ENCODE assay signal across 12 cellular contexts in genomic region chr11:80899381-80899780, GRCh38.
A peak's percentile ranks its signal among the peaks of the same experiment; 100 is the strongest.
DNase-seq lines count a peak whose midpoint lies in the region; ATAC-seq and TF ChIP-seq lines count a peak whose summit lies in the region.
"Had no signal": no experiment of that assay in that cellular context is flagged by ENCODE, and none has a peak within 500 bp of the region (broad histone marks: within the 10 kb centered on the region; RNA-seq: fewer than 3 reads in every experiment).

No MANE protein-coding gene starts in this region.

- ATAC-seq in GM18870 (IDR thresholded peaks at IDR 0.05; ENCODE audit: unreplicated experiment) = peak; percentile 66
- peak; percentile 43 for ATAC-seq in HG03342 (IDR thresholded peaks at IDR 0.05; ENCODE audit: unreplicated experiment)
- ATAC-seq in PC-3 = no peak

- intact Hi-C loops in PC-3 (cut with micrococcal nuclease) = no loop called here

- H4K20me1 ChIP-seq in PC-3 (ENCODE audit: low read length) = no peaks in the 10 kb centered on the region
- no peaks in the 10 kb centered on the region for H4K20me1 ChIP-seq in hepatocyte (ENCODE audit: insufficient read depth, poor library complexity, severe bottlenecking)

- POLR2A ChIA-PET in PC-3 (lab: Charles Lee; ENCODE audit: unreplicated experiment) = no interaction called here
- POLR2A ChIA-PET in CD8-positive, alpha-beta memory T cell (lab: Charles Lee) = no interaction called here

- H3K4me3 ChIP-seq in PC-3 (ENCODE audit: low read length) (no peak overlapping the region), fibroblast of villous mesenchyme (ENCODE audit: low read depth, low read length) (no peak overlapping the region), hepatocyte (no peak overlapping the region)
- no peak overlapping the region for H3K4me3 ChIP-seq in CD8-positive, alpha-beta memory T cell (ENCODE audit: low read length)

- H3K27ac Mint-ChIP-seq in activated naive CD4-positive, alpha-beta T cell treated with anti-CD3 and anti-CD28 coated beads, Interleukin-2, amount 10 ng/mL, durations not matched to agents 7 days and 5 days = no peak overlapping the region
- no peak overlapping the region for H3K27ac Mint-ChIP-seq in CD8-positive, alpha-beta memory T cell
- H3K27ac Mint-ChIP-seq: activated naive CD8-positive, alpha-beta T cell treated with anti-CD3 and anti-CD28 coated beads, Interleukin-2, amount 10 ng/mL, durations not matched to agents 7 days and 5 days had no signal

- H3K4me1 Mint-ChIP-seq in activated naive CD4-positive, alpha-beta T cell treated with anti-CD3 and anti-CD28 coated beads, Interleukin-2, amount 10 ng/mL, durations not matched to agents 7 days and 5 days = no peaks in the 10 kb centered on the region
- H3K4me1 Mint-ChIP-seq in CD8-positive, alpha-beta memory T cell = no peaks in the 10 kb centered on the region

- H3K4me3 Mint-ChIP-seq in activated naive CD4-positive, alpha-beta T cell treated with anti-CD3 and anti-CD28 coated beads, Interleukin-2, amount 10 ng/mL, durations not matched to agents 7 days and 5 days = no peak overlapping the region
- H3K4me3 Mint-ChIP-seq in CD8-positive, alpha-beta memory T cell = no peak overlapping the region
- H3K4me3 Mint-ChIP-seq: activated naive CD8-positive, alpha-beta T cell treated with anti-CD3 and anti-CD28 coated beads, Interleukin-2, amount 10 ng/mL, durations not matched to agents 7 days and 5 days had no signal

- no TSS peak for BruUV-seq in PC-3 (replicated peaks; lab: Mats Ljungman, UMichigan)

- no peaks in the 10 kb centered on the region for H3K9me3 ChIP-seq in PC-3 (ENCODE audit: low read length)
- no peaks in the 10 kb centered on the region for H3K9me3 ChIP-seq in CD8-positive, alpha-beta memory T cell (ENCODE audit: low read length)
- H3K9me3 ChIP-seq in hepatocyte (ENCODE audit: low read depth) = no peaks in the 10 kb centered on the region

- H3K4me2 ChIP-seq in PC-3 (ENCODE audit: low read length) = no peak overlapping the region
- H3K4me2 ChIP-seq in hepatocyte = no peak overlapping the region

- no peak overlapping the region for H3K27ac ChIP-seq in PC-3 (ENCODE audit: low read length)
- H3K27ac ChIP-seq in CD8-positive, alpha-beta memory T cell (ENCODE audit: low read depth, low read length) = no peak overlapping the region
- no peak overlapping the region for H3K27ac ChIP-seq in hepatocyte

- no peaks in the 10 kb centered on the region for H3K79me2 ChIP-seq in PC-3 (ENCODE audit: low read length)
- H3K79me2 ChIP-seq in hepatocyte = no peaks in the 10 kb centered on the region

- H3K27me3 ChIP-seq in PC-3 (ENCODE audit: low read length) (no peaks in the 10 kb centered on the region), hepatocyte (no peaks in the 10 kb centered on the region)
- H3K27me3 ChIP-seq in CD8-positive, alpha-beta memory T cell (ENCODE audit: insufficient read depth, low read length, poor library complexity, severe bottlenecking) = no peaks in the 10 kb centered on the region

- H3K9ac ChIP-seq in PC-3 (ENCODE audit: low read length) = no peak overlapping the region

- H2AFZ ChIP-seq in PC-3 (ENCODE audit: low read length) (no peak overlapping the region), hepatocyte (no peak overlapping the region)

- WGBS in hepatocyte (ENCODE audit: low lambda C conversion rate, missing lambda C conversion rate) = 67% methylated on average over 1 of the region's 1 CpG

- DNase-seq in PC-3 = peak; percentile 29
- peak; percentile 2 for DNase-seq in fibroblast of villous mesenchyme (ENCODE audit: low read depth)
- DNase-seq in activated naive CD4-positive, alpha-beta T cell treated with anti-CD3 and anti-CD28 coated beads, Interleukin-2, amount 10 ng/mL, durations not matched to agents 7 days and 5 days = no peak
- DNase-seq in CD8-positive, alpha-beta memory T cell = no peak
- no peak for DNase-seq in hepatocyte (ENCODE audit: low spot score)
- no peak for DNase-seq in NCI-H510A treated with DMSO at 0.1 percent for 48 hours (lab: John Stamatoyannopoulos, UW)
- DNase-seq: activated CD4-positive, alpha-beta T cell treated with anti-CD3 and anti-CD28 coated beads for 48 hours; activated naive CD8-positive, alpha-beta T cell treated with anti-CD3 and anti-CD28 coated beads, Interleukin-2, amount 10 ng/mL, durations not matched to agents 7 days and 5 days; NCI-H1436 treated with DMSO at 0.1 percent for 48 hours; trophoblast cell had no signal

- no peak for TF ChIP-seq CTCF in PC-3 (conservative IDR thresholded peaks at IDR 0.05; ENCODE audit: low read depth, low read length)
- TF ChIP-seq CTCF in fibroblast of villous mesenchyme (IDR thresholded peaks at IDR 0.05; ENCODE audit: insufficient read depth, low read depth, low read length) = no peak
- TF ChIP-seq CTCF in hepatocyte (IDR thresholded peaks at IDR 0.05; ENCODE audit: poor library complexity) = no peak

- no peaks in the 10 kb centered on the region for H3K9me2 ChIP-seq in PC-3 (replicated peaks; ENCODE audit: low read length)
- H3K9me2 ChIP-seq in hepatocyte (replicated peaks; ENCODE audit: insufficient read depth) = no peaks in the 10 kb centered on the region

- H3K4me1 ChIP-seq in PC-3 (ENCODE audit: insufficient read depth, low read length) = no peaks in the 10 kb centered on the region
- no peaks in the 10 kb centered on the region for H3K4me1 ChIP-seq in CD8-positive, alpha-beta memory T cell (ENCODE audit: insufficient read depth, low read length)
- H3K4me1 ChIP-seq in hepatocyte (ENCODE audit: insufficient read depth) = no peaks in the 10 kb centered on the region

- H3K36me3 ChIP-seq in PC-3 (ENCODE audit: low read depth, low read length) = no peaks in the 10 kb centered on the region
- no peaks in the 10 kb centered on the region for H3K36me3 ChIP-seq in CD8-positive, alpha-beta memory T cell (ENCODE audit: insufficient read depth, low read length)
- H3K36me3 ChIP-seq in hepatocyte (replicated peaks; ENCODE audit: insufficient read depth, low read depth) = no peaks in the 10 kb centered on the region

- H3F3A ChIP-seq in PC-3 (ENCODE audit: low read length, unreplicated experiment) = no peaks in the 10 kb centered on the region

- no peaks in the 10 kb centered on the region for H3K27me3 Mint-ChIP-seq in activated naive CD4-positive, alpha-beta T cell treated with anti-CD3 and anti-CD28 coated beads, Interleukin-2, amount 10 ng/mL, durations not matched to agents 7 days and 5 days
- H3K27me3 Mint-ChIP-seq in CD8-positive, alpha-beta memory T cell = no peaks in the 10 kb centered on the region
- H3K27me3 Mint-ChIP-seq: activated naive CD8-positive, alpha-beta T cell treated with anti-CD3 and anti-CD28 coated beads, Interleukin-2, amount 10 ng/mL, durations not matched to agents 7 days and 5 days had no signal

- CTCF ChIA-PET in PC-3 (lab: Charles Lee) = no interaction called here
- CTCF ChIA-PET in activated naive CD4-positive, alpha-beta T cell treated with anti-CD3 and anti-CD28 coated beads, Interleukin-2, amount 10 ng/mL, durations not matched to agents 7 days and 5 days (lab: Charles Lee) = no interaction called here
- CTCF ChIA-PET in CD8-positive, alpha-beta memory T cell (lab: Charles Lee) = no interaction called here

- no peaks in the 10 kb centered on the region for H3K36me3 Mint-ChIP-seq in activated naive CD4-positive, alpha-beta T cell treated with anti-CD3 and anti-CD28 coated beads, Interleukin-2, amount 10 ng/mL, durations not matched to agents 7 days and 5 days
- no peaks in the 10 kb centered on the region for H3K36me3 Mint-ChIP-seq in CD8-positive, alpha-beta memory T cell
- H3K36me3 Mint-ChIP-seq: activated naive CD8-positive, alpha-beta T cell treated with anti-CD3 and anti-CD28 coated beads, Interleukin-2, amount 10 ng/mL, durations not matched to agents 7 days and 5 days had no signal

- peaks cover 6% of the 10 kb centered on the region for H3K9me3 Mint-ChIP-seq in activated naive CD4-positive, alpha-beta T cell treated with anti-CD3 and anti-CD28 coated beads, Interleukin-2, amount 10 ng/mL, durations not matched to agents 7 days and 5 days
- H3K9me3 Mint-ChIP-seq in CD8-positive, alpha-beta memory T cell = peaks cover 8 to 54% (median 15%) of the 10 kb centered on the region in 5 donors

Comparison
In these comparisons a context has a peak if more than half of its experiments do, and no peak if none do; other contexts are left out.
1. DNase-seq: peak in PC-3 (single experiment) and fibroblast of villous mesenchyme (single experiment); none in activated naive CD4-positive, alpha-beta T cell treated with anti-CD3 and anti-CD28 coated beads, Interleukin-2, amount 10 ng/mL, durations not matched to agents 7 days and 5 days (single experiment), CD8-positive, alpha-beta memory T cell (0 of 5), hepatocyte (single experiment) and NCI-H510A treated with DMSO at 0.1 percent for 48 hours (single experiment).